ENCODE assay signal across 1 cellular context in the genomic region with DNA sequence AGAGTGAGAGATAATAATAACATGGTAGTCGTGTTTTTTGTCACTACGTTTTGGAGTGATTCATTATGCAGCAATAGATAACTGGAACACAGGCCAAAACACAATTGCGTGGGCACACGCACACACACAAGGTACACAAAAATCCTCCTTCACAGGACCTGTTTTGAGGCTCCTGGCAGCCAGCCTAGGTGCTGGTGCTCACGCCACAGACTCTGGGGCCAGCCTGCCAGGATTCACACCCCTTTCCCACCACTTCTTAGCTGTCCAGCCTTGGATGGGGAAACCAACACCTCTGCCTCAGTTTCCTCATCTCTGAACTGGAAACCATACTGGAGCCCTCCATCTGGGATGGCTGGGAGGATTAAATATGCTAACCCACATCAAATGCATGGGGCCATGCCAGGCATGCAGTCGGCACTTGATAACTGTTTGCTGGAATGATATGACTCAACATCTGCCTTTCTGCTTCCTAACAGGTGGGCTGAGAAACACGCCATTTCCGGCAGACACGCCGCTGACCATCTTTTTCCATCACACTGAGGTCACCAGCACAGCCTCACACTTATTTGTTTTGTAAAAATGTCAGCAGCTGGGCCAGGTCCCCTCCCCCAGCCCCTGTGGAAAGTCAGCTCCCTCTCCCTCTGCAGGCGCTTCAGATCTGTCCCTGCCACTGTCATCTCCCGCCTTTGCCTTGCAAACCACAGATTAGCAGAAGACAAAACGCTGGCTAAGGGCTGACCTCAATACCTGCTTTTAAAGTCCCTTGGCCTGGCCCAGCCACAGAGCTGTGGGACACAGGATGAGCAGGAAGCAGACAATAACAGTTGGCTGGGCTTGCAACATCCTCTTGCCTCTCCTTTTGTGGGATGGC.
TF ChIP-seq lines count a peak whose summit lies in the region.

No MANE protein-coding gene starts in this region.

TF ChIP-seq in K562, 482 proteins besides CTCF, POLR2A, EP300 and RAD21 (continued from another document and continues in another):
- no peak for TF ChIP-seq ATF6 (CRISPR knock-in tag; IDR thresholded peaks at IDR 0.05)
- no peak for TF ChIP-seq FOXK2 (conservative IDR thresholded peaks at IDR 0.05 in 1 of 2, IDR thresholded peaks at IDR 0.05 in 1 of 2; ENCODE audit: low read depth in 2 of 2)
- no peak for TF ChIP-seq SNIP1 (IDR thresholded peaks at IDR 0.05; ENCODE audit: low read depth)
- TF ChIP-seq CBX1 (IDR thresholded peaks at IDR 0.05; ENCODE audit: low read depth), result no peak
- TF ChIP-seq HMG20B (CRISPR knock-in tag; IDR thresholded peaks at IDR 0.05), result no peak
- TF ChIP-seq ZNF551 (CRISPR knock-in tag; IDR thresholded peaks at IDR 0.05), result no peak
- TF ChIP-seq ZKSCAN8 (CRISPR knock-in tag; IDR thresholded peaks at IDR 0.05), result peak; percentile 89
- TF ChIP-seq ETV6 (IDR thresholded peaks at IDR 0.05; ENCODE audit: borderline replicate concordance in 1 of 2, low read depth in 2 of 2, low read length in 1 of 2), result no peak
- TF ChIP-seq ETV6 (CRISPR knock-in tag; IDR thresholded peaks at IDR 0.05; ENCODE audit: borderline replicate concordance), result no peak
- TF ChIP-seq SIN3B (IDR thresholded peaks at IDR 0.05; ENCODE audit: low read depth), result no peak
- no peak for TF ChIP-seq SMAD1 (IDR thresholded peaks at IDR 0.05; ENCODE audit: low read depth, low read length, partially characterized antibody)
- no peak for TF ChIP-seq NONO (IDR thresholded peaks at IDR 0.05; ENCODE audit: low read depth in 2 of 2, low read length in 1 of 2)
- TF ChIP-seq SMC3 (conservative IDR thresholded peaks at IDR 0.05; ENCODE audit: insufficient read depth, low read depth, low read length), result no peak
- no peak for TF ChIP-seq ZBTB43 (CRISPR knock-in tag; IDR thresholded peaks at IDR 0.05)
- TF ChIP-seq NR3C1 (CRISPR knock-in tag; IDR thresholded peaks at IDR 0.05), result no peak
- no peak for TF ChIP-seq TCF15 (CRISPR knock-in tag; IDR thresholded peaks at IDR 0.05)
- no peak for TF ChIP-seq FOS (IDR thresholded peaks at IDR 0.05; ENCODE audit: extremely low read depth, insufficient read length)
- peak; percentile 80 for TF ChIP-seq L3MBTL2 (IDR thresholded peaks at IDR 0.05)
- TF ChIP-seq MCM5 (IDR thresholded peaks at IDR 0.05; ENCODE audit: low read depth), result no peak
- TF ChIP-seq SIN3A (IDR thresholded peaks at IDR 0.05; ENCODE audit: borderline replicate concordance in 2 of 2, control insufficient read depth in 1 of 2, low read depth in 2 of 2, low read length in 2 of 2), result no peak; a peak in 1 of 4 replicates
- no peak for TF ChIP-seq NR2F6 (CRISPR knock-in tag; IDR thresholded peaks at IDR 0.05)
- TF ChIP-seq PHF8 (IDR thresholded peaks at IDR 0.05; ENCODE audit: borderline replicate concordance, low read length), result no peak
- TF ChIP-seq, protein P1, sequence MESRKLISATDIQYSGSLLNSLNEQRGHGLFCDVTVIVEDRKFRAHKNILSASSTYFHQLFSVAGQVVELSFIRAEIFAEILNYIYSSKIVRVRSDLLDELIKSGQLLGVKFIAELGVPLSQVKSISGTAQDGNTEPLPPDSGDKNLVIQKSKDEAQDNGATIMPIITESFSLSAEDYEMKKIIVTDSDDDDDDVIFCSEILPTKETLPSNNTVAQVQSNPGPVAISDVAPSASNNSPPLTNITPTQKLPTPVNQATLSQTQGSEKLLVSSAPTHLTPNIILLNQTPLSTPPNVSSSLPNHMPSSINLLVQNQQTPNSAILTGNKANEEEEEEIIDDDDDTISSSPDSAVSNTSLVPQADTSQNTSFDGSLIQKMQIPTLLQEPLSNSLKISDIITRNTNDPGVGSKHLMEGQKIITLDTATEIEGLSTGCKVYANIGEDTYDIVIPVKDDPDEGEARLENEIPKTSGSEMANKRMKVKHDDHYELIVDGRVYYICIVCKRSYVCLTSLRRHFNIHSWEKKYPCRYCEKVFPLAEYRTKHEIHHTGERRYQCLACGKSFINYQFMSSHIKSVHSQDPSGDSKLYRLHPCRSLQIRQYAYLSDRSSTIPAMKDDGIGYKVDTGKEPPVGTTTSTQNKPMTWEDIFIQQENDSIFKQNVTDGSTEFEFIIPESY (CRISPR knock-in tag; IDR thresholded peaks at IDR 0.05), result no peak
- TF ChIP-seq PBX2 (CRISPR knock-in tag; IDR thresholded peaks at IDR 0.05; ENCODE audit: low read depth), result no peak
- TF ChIP-seq PBX2 (tag; conservative IDR thresholded peaks at IDR 0.05; ENCODE audit: low read depth), result no peak
- TF ChIP-seq KLF6 (CRISPR knock-in tag; IDR thresholded peaks at IDR 0.05; ENCODE audit: borderline replicate concordance), result no peak
- no peak for TF ChIP-seq FOXA1 (IDR thresholded peaks at IDR 0.05; ENCODE audit: borderline replicate concordance)
- TF ChIP-seq ZFP30 (CRISPR knock-in tag; IDR thresholded peaks at IDR 0.05; ENCODE audit: borderline replicate concordance), result no peak
- no peak for TF ChIP-seq SAP30 (IDR thresholded peaks at IDR 0.05; ENCODE audit: borderline replicate concordance, insufficient read depth, low read depth, low read length, poor library complexity, severe bottlenecking)
- no peak for TF ChIP-seq ZNF282 (CRISPR knock-in tag; IDR thresholded peaks at IDR 0.05)
- no peak for TF ChIP-seq PTRF (tag; IDR thresholded peaks at IDR 0.05)
- TF ChIP-seq ZNF79 (CRISPR knock-in tag; IDR thresholded peaks at IDR 0.05; ENCODE audit: low read depth), result no peak
- no peak for TF ChIP-seq PPARD (CRISPR knock-in tag; IDR thresholded peaks at IDR 0.05)
- TF ChIP-seq, protein P2, sequence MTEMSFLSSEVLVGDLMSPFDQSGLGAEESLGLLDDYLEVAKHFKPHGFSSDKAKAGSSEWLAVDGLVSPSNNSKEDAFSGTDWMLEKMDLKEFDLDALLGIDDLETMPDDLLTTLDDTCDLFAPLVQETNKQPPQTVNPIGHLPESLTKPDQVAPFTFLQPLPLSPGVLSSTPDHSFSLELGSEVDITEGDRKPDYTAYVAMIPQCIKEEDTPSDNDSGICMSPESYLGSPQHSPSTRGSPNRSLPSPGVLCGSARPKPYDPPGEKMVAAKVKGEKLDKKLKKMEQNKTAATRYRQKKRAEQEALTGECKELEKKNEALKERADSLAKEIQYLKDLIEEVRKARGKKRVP (CRISPR knock-in tag; IDR thresholded peaks at IDR 0.05), result no peak
- TF ChIP-seq KAT7 (CRISPR knock-in tag; IDR thresholded peaks at IDR 0.05; ENCODE audit: borderline replicate concordance), result no peak
- TF ChIP-seq MYNN (IDR thresholded peaks at IDR 0.05), result 0 out of 2 replicates have a peak, but pooled peaks have one; percentile 57
- no peak for TF ChIP-seq MYNN (CRISPR knock-in tag; IDR thresholded peaks at IDR 0.05)
- TF ChIP-seq CHD4 (IDR thresholded peaks at IDR 0.05; ENCODE audit: insufficient read depth, insufficient replicate concordance, low read depth, low read length, poor library complexity, severe bottlenecking), result no peak
- no peak for TF ChIP-seq ZNF280B (CRISPR knock-in tag; IDR thresholded peaks at IDR 0.05)
- TF ChIP-seq, protein P3, sequence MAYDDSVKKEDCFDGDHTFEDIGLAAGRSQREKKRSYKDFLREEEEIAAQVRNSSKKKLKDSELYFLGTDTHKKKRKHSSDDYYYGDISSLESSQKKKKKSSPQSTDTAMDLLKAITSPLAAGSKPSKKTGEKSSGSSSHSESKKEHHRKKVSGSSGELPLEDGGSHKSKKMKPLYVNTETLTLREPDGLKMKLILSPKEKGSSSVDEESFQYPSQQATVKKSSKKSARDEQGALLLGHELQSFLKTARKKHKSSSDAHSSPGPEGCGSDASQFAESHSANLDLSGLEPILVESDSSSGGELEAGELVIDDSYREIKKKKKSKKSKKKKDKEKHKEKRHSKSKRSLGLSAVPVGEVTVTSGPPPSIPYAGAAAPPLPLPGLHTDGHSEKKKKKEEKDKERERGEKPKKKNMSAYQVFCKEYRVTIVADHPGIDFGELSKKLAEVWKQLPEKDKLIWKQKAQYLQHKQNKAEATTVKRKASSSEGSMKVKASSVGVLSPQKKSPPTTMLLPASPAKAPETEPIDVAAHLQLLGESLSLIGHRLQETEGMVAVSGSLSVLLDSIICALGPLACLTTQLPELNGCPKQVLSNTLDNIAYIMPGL (CRISPR knock-in tag; IDR thresholded peaks at IDR 0.05), result no peak
- no peak for TF ChIP-seq CBX8 (IDR thresholded peaks at IDR 0.05; ENCODE audit: borderline replicate concordance, extremely low read depth, low read depth, low read length, poor library complexity, severe bottlenecking)
- TF ChIP-seq UBTF (IDR thresholded peaks at IDR 0.05; ENCODE audit: borderline replicate concordance in 1 of 2, low read depth in 2 of 2, low read length in 2 of 2), result no peak
